In the genomic region with DNA sequence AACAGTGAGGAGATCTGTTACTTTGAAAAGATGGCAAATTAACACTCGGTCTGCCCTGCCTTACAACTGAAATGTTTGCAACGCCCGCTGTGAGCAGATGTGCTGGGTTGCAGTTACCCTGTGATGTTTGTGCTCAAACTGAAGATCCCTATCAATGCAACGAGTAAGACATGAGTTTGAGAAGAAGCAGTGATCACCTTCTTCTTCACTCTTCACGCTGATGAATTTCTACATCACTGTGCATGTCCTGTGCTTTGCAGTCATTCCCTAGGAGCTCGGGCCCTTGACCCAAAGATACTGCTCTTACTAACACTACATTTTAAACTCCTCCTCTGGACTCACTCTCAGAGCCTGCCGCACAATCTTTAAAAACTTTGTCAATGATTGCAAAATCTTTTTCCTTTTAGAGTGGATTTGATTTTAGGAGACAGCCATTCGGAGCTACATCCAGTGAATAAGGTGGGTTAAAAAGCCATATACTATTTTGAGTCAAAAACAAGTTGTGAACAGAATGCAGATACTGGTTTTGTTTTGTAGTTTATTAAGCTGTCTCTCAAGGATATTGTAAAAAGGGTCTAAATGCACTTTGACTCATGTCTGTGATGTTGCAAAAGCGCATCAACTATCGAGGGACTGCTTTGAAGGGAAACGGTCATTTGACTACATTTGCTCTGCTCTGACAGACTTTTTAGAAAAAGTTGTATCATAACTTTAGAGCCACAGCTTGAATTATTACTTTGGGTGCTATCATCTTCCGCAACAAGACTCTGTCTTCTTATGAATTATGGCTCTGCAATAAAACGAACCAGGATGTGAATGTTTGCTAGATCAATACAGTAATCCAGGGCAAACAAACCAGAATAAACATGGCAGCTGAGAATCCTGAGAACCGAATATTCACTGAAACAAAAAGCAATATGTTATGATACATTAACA, we compare ENCODE assay signal across 10 cellular contexts. TPM values are rescaled to one million over a fixed set of nuclear protein-coding genes. Genes with fewer than 3 reads are reported as not detected.
DNase-seq lines count a peak whose midpoint lies in the region; ATAC-seq and TF ChIP-seq lines count a peak whose summit lies in the region.
"Had no signal": no experiment of that assay in that cellular context is flagged by ENCODE, and none has a peak within 500 bp of the region (broad histone marks: within the 10 kb centered on the region; RNA-seq: fewer than 3 reads in every experiment).

No MANE protein-coding gene starts in this region.

- TF ChIP-seq CTCF in Calu3 (IDR thresholded peaks at IDR 0.05; ENCODE audit: unreplicated experiment) (no peak), psoas muscle (IDR thresholded peaks at IDR 0.05) (no peak), gastroesophageal sphincter (IDR thresholded peaks at IDR 0.05) (no peak), SK-N-SH (IDR thresholded peaks at IDR 0.05) (no peak)

- ATAC-seq in T-helper 17 cell (peak; percentile 26), memory B cell (ENCODE audit: low read depth) (no peak), GM21825 (IDR thresholded peaks at IDR 0.05; ENCODE audit: unreplicated experiment) (no peak), psoas muscle (no peak), gastroesophageal sphincter (no peak)

- peaks cover 14% of the 10 kb centered on the region for H3K4me1 Mint-ChIP-seq in Calu3 (ENCODE audit: low read depth, unreplicated experiment)
- peaks cover 53% of the 10 kb centered on the region for H3K4me1 Mint-ChIP-seq in T-helper 17 cell
- H3K4me1 Mint-ChIP-seq in memory B cell: peaks cover 70% of the 10 kb centered on the region

- peak overlapping the region; percentile 33 for H3K27ac Mint-ChIP-seq in Calu3 (ENCODE audit: unreplicated experiment)
- peak overlapping the region; percentile 99 for H3K27ac Mint-ChIP-seq in T-helper 17 cell
- peak overlapping the region; percentile 100 for H3K27ac Mint-ChIP-seq in memory B cell

- H3K4me3 Mint-ChIP-seq in Calu3 (ENCODE audit: low read depth, unreplicated experiment) (no peak overlapping the region), T-helper 17 cell (peak overlapping the region; percentile 80), memory B cell (peak overlapping the region; percentile 38)

- CTCF ChIA-PET in Calu3 (lab: Charles Lee): interaction anchor here (0.6 kb wide), 2 partner anchors 11 to 52 kb away, joined by 5 to 8 read pairs; no protein-coding TSS in a partner anchor
- CTCF ChIA-PET in SK-N-SH (lab: Yijun Ruan, JAX): interaction anchor here (1.0 to 1.2 kb wide), 3 partner anchors 17 to 135 kb away, joined by 3 to 4 read pairs (median 3); a partner anchor contains a TSS

- H2AFZ ChIP-seq in SK-N-SH (ENCODE audit: low read depth): no peak overlapping the region

- H4K20me1 ChIP-seq in SK-N-SH (ENCODE audit: insufficient read depth): no peaks in the 10 kb centered on the region

- H3K4me1 ChIP-seq in psoas muscle: no peaks in the 10 kb centered on the region
- no peaks in the 10 kb centered on the region for H3K4me1 ChIP-seq in gastroesophageal sphincter
- peaks cover 7 to 15% of the 10 kb centered on the region in 2 experiments; a peak in 3 of 4 replicates for H3K4me1 ChIP-seq in SK-N-SH (ENCODE audit: control insufficient read depth in 1 of 2, insufficient read depth in 2 of 2, low read depth in 1 of 2, low read length in 1 of 2)
- H3K4me1 ChIP-seq: esophagus muscularis mucosa had no signal

- H3K27ac ChIP-seq in psoas muscle (no peak overlapping the region), gastroesophageal sphincter (no peak overlapping the region), SK-N-SH (ENCODE audit: low read depth in 2 of 2, low read length in 1 of 2) (no peak overlapping the region)
- H3K27ac ChIP-seq: esophagus muscularis mucosa had no signal

- H3K9me3 ChIP-seq in T-helper 17 cell (ENCODE audit: control insufficient read depth, low read length, poor library complexity, severe bottlenecking) (no peaks in the 10 kb centered on the region), psoas muscle (no peaks in the 10 kb centered on the region), gastroesophageal sphincter (no peaks in the 10 kb centered on the region), SK-N-SH (no peaks in the 10 kb centered on the region; the same call in 1 of the 2 replicates)
- H3K9me3 ChIP-seq: esophagus muscularis mucosa had no signal

- H3K27me3 ChIP-seq in psoas muscle (ENCODE audit: insufficient read depth in 3 of 3, low read length in 2 of 3) (peaks cover 0 to under 1% (median 0%) of the 10 kb centered on the region in 3 donors), gastroesophageal sphincter (no peaks in the 10 kb centered on the region), SK-N-SH (ENCODE audit: insufficient read depth) (no peaks in the 10 kb centered on the region)

- no peak for TF ChIP-seq EP300 in gastroesophageal sphincter (IDR thresholded peaks at IDR 0.05)
- no peak for TF ChIP-seq EP300 in SK-N-SH (IDR thresholded peaks at IDR 0.05; ENCODE audit: borderline replicate concordance in 1 of 2, low read depth in 1 of 2, low read length in 1 of 2)

- H3F3A ChIP-seq in SK-N-SH (replicated peaks; ENCODE audit: insufficient read depth): peaks cover 4% of the 10 kb centered on the region

- H3K4me2 ChIP-seq in SK-N-SH: no peak overlapping the region

- H3K9me3 Mint-ChIP-seq in Calu3 (ENCODE audit: low read depth, unreplicated experiment) (no peaks in the 10 kb centered on the region), memory B cell (no peaks in the 10 kb centered on the region)

- no TSS peak for BruUV-seq in Calu3 (replicated peaks; lab: Mats Ljungman, UMichigan)

- DNase-seq in Calu3 (no peak), NAMALWA (ENCODE audit: low spot score) (peak; percentile 87), T-helper 17 cell (no peak), memory B cell (ENCODE audit: low spot score in 2 of 2) (peak in 1 of 2 donors; percentile 2), psoas muscle (no peak), SK-N-SH (no peak)
- DNase-seq: NCI-H2107 had no signal

- H3K79me2 ChIP-seq in SK-N-SH (ENCODE audit: insufficient read depth): no peaks in the 10 kb centered on the region

- no peak overlapping the region for H3K9ac ChIP-seq in SK-N-SH

- POLR2A ChIA-PET in SK-N-SH (lab: Yijun Ruan, JAX): no interaction called here

- intact Hi-C loops in Calu3 (cut with micrococcal nuclease; ENCODE audit: unreplicated experiment): no loop called here
- intact Hi-C loops in psoas muscle (cut with DNase I): no loop called here

- no peaks in the 10 kb centered on the region for H3K36me3 Mint-ChIP-seq in Calu3 (ENCODE audit: insufficient read depth, unreplicated experiment)
- peaks cover 2% of the 10 kb centered on the region for H3K36me3 Mint-ChIP-seq in T-helper 17 cell (ENCODE audit: low read depth)
- H3K36me3 Mint-ChIP-seq in memory B cell: no peaks in the 10 kb centered on the region

- 61 to 67% (median 66%) methylated on average over 14 of the region's 14 CpGs for WGBS in psoas muscle, 3 donors
- 69 to 87% methylated on average over 13 to 14 of the region's 14 CpGs for WGBS in gastroesophageal sphincter (ENCODE audit: low coverage in 1 of 2), 2 donors
- 81% methylated on average over 14 of the region's 14 CpGs for WGBS in SK-N-SH (ENCODE audit: low lambda C conversion rate)

- H3K36me3 ChIP-seq in psoas muscle (ENCODE audit: insufficient read depth in 1 of 2, low read depth in 1 of 2) (no peaks in the 10 kb centered on the region), gastroesophageal sphincter (no peaks in the 10 kb centered on the region), SK-N-SH (replicated peaks in 1 of 2; ENCODE audit: control insufficient read depth in 1 of 2, insufficient read depth in 2 of 2, low read length in 1 of 2) (no peaks in the 10 kb centered on the region)
- H3K36me3 ChIP-seq: esophagus muscularis mucosa had no signal

- TF ChIP-seq RAD21 in SK-N-SH (IDR thresholded peaks at IDR 0.05; ENCODE audit: low read length): no peak

- H3K27me3 Mint-ChIP-seq in Calu3 (ENCODE audit: unreplicated experiment) (no peaks in the 10 kb centered on the region), T-helper 17 cell (no peaks in the 10 kb centered on the region), memory B cell (no peaks in the 10 kb centered on the region)

- H3K4me3 ChIP-seq in psoas muscle (no peak overlapping the region), gastroesophageal sphincter (no peak overlapping the region), SK-N-SH (ENCODE audit: low read depth in 2 of 2, low read length in 1 of 2) (no peak overlapping the region)
- H3K4me3 ChIP-seq: esophagus muscularis mucosa had no signal

- H3K9me2 ChIP-seq in SK-N-SH: no peaks in the 10 kb centered on the region

- TF ChIP-seq POLR2A in gastroesophageal sphincter (IDR thresholded peaks at IDR 0.05): no peak

TF ChIP-seq in SK-N-SH, 30 proteins besides CTCF, POLR2A, EP300 and RAD21 (continues in another document):
- no peak for TF ChIP-seq ELF1 (IDR thresholded peaks at IDR 0.05)
- no peak for TF ChIP-seq NRF1 (IDR thresholded peaks at IDR 0.05; ENCODE audit: low read depth, low read length)
- TF ChIP-seq FOXM1 (IDR thresholded peaks at IDR 0.05; ENCODE audit: low read depth): no peak
- no peak for TF ChIP-seq MXI1 (IDR thresholded peaks at IDR 0.05; ENCODE audit: low read depth, low read length)
- TF ChIP-seq POLR2AphosphoS5 (IDR thresholded peaks at IDR 0.05; ENCODE audit: low read depth, low read length): no peak
- TF ChIP-seq, protein P1, sequence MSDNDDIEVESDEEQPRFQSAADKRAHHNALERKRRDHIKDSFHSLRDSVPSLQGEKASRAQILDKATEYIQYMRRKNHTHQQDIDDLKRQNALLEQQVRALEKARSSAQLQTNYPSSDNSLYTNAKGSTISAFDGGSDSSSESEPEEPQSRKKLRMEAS (IDR thresholded peaks at IDR 0.05; ENCODE audit: low read depth): no peak

RNA-seq across cellular contexts. Expression of a gene that starts 5.7 kb away (rescaled TPM):
- total RNA-seq in Calu3 (2022) (not detected in 2 replicates), T-helper 17 cell (100 to 1,000 TPM; 439 to 459 TPM), psoas muscle (under 1 TPM in 3 of 4 donors, not detected in 1; 0.23 to 0.68 (median 0.30) TPM), gastroesophageal sphincter (1 to 10 TPM in 2 of 4 donors, under 1 TPM in 2; 0.42 to 4.4 (median 1.0) TPM)
- polyA plus RNA-seq in psoas muscle (under 1 TPM; 0.04 to 0.15 (median 0.13) TPM), SK-N-SH (2012; rRNA removed) (not detected in 2 replicates)
- not detected in 2 replicates for polyA plus RNA-seq in SK-N-SH (2012; cell fraction: cytosol; rRNA removed)
- not detected in 2 replicates for polyA plus RNA-seq in SK-N-SH (2012; cell fraction: nucleus; rRNA removed)

Comparison
In these comparisons a context has a peak if more than half of its experiments do, and no peak if none do; other contexts are left out.
1. H3K27ac Mint-ChIP-seq: peak in every context shown above with its lines; median percentile 100 in memory B cell; 99 in T-helper 17 cell; 33 in Calu3.
2. RNA of a gene that starts 5.7 kb away (total RNA-seq): 439 to 459 TPM in T-helper 17 cell; 0.42 to 4.4 TPM in gastroesophageal sphincter, 0.23 to 0.68 TPM in psoas muscle and not detected in Calu3; every median in the first group is over 10 times any median in the second.